ENCODE assay signal across 17 cellular contexts in genomic region chr1:208071425-208072031, GRCh38.
"Had no signal": no experiment of that assay in that cellular context is flagged by ENCODE, and none has a peak within 500 bp of the region (broad histone marks: within the 10 kb centered on the region; RNA-seq: fewer than 3 reads in every experiment).

No MANE protein-coding gene starts in this region.

- H3K4me1 ChIP-seq: parathyroid adenoma, spleen, uterus had no signal

- H3K36me3 ChIP-seq: spleen, uterus had no signal

- H3K4me3 ChIP-seq: coronary artery, heart left ventricle, spleen, tibial nerve, uterus had no signal

- H3K9me3 ChIP-seq: heart left ventricle, spleen, tibial nerve, uterus had no signal

- DNase-seq: activated CD4-positive, alpha-beta T cell treated with anti-CD3 and anti-CD28 coated beads for 1 hour; activated CD8-positive, alpha-beta memory T cell treated with anti-CD3 and anti-CD28 coated beads for 24 hours; activated CD8-positive, alpha-beta memory T cell treated with anti-CD3 and anti-CD28 coated beads, Interleukin-2, amount 50 U/mL, for 48 hours; activated effector memory CD4-positive, alpha-beta T cell treated with Interleukin-2 at 50 U/mL for 16 hours; activated naive CD4-positive, alpha-beta T cell treated with anti-CD3 and anti-CD28 coated beads, Interleukin-2, amount 10 ng/mL, durations not matched to agents 7 days and 5 days; activated T-cell treated with anti-CD3 and anti-CD28 coated beads, Interleukin-2, amount 50 U/mL, for 48 hours; heart left ventricle; mesendoderm; naive thymus-derived CD4-positive, alpha-beta T cell; spleen; stimulated activated naive CD4-positive, alpha-beta T cell treated with Interleukin-2 at 50 U/mL for 16 hours; T-helper 1 cell; T1000; uterus had no signal

- ATAC-seq: naive thymus-derived CD4-positive, alpha-beta T cell had no signal

- H3K27me3 ChIP-seq: heart left ventricle, spleen, tibial nerve, uterus had no signal

- H3K27ac ChIP-seq: coronary artery, heart left ventricle, parathyroid adenoma, spleen, tibial nerve, uterus had no signal
